1 cellular context compared by ENCODE assay signal in the genomic region with DNA sequence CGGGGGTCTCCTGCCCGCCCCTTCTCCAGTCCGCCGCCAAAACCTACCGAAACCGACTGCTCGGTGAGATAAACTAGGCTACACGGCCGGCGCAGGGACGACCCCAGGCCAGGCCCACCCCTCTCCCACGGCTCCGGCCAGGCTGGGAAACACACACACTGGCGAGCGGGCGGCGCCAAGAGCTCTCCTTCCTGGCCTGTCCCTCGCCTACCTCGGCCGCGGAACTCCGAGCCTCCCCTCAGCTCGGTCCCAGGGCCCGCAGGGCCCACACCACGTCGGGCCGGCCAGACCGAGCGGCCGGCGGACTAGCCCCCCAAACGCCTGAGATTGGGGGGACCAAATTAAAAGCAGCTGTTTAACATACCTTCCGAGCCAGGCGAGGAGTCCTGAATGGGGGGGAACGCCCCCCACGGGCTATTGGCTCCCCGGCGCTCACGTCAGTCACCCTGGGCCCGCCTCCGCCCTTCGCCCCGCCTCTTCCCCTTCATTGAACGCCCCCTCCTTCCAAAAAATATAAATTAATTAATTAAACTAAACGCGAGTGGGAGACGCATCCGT.
TF ChIP-seq lines count a peak whose summit lies in the region.

No MANE protein-coding gene starts in this region.

TF ChIP-seq in K562, 482 proteins besides CTCF, POLR2A, EP300 and RAD21 (continued from another document):
- TF ChIP-seq KAT8 (IDR thresholded peaks at IDR 0.05; ENCODE audit: low read depth) (no peak), PHF20 (IDR thresholded peaks at IDR 0.05; ENCODE audit: partially characterized antibody) (no peak), ZNF134 (CRISPR knock-in tag; conservative IDR thresholded peaks at IDR 0.05) (no peak), POLR2AphosphoS5 (IDR thresholded peaks at IDR 0.05; ENCODE audit: control insufficient read depth, insufficient read depth, low read depth, low read length) (peak; percentile 68), POLR3G (IDR thresholded peaks at IDR 0.05; ENCODE audit: extremely low read depth, insufficient read length, insufficient replicate concordance) (no peak), FOXJ2 (tag; IDR thresholded peaks at IDR 0.05) (no peak), RHOXF2B (CRISPR knock-in tag; conservative IDR thresholded peaks at IDR 0.05) (no peak), MAZ (CRISPR knock-in tag; conservative IDR thresholded peaks at IDR 0.05 in 1 of 2, IDR thresholded peaks at IDR 0.05 in 1 of 2) (peak in 1 of 2 experiments; percentile 27; a peak in 2 of 4 replicates), ZNF12 (CRISPR knock-in tag; IDR thresholded peaks at IDR 0.05) (0 out of 2 replicates have a peak, but pooled peaks have one; percentile 35), RAD51 (IDR thresholded peaks at IDR 0.05; ENCODE audit: borderline replicate concordance, low read depth) (no peak), ZNF124 (CRISPR knock-in tag; IDR thresholded peaks at IDR 0.05) (no peak), CCNT2 (IDR thresholded peaks at IDR 0.05; ENCODE audit: borderline replicate concordance, extremely low read depth, insufficient read length, low read depth, low read length) (peak; percentile 38), ZNF431 (CRISPR knock-in tag; IDR thresholded peaks at IDR 0.05) (no peak), ZNF23 (CRISPR knock-in tag; IDR thresholded peaks at IDR 0.05) (no peak), POLR2G (IDR thresholded peaks at IDR 0.05; ENCODE audit: low read depth, low read length) (peak; percentile 72)
- TF ChIP-seq, protein P1, sequence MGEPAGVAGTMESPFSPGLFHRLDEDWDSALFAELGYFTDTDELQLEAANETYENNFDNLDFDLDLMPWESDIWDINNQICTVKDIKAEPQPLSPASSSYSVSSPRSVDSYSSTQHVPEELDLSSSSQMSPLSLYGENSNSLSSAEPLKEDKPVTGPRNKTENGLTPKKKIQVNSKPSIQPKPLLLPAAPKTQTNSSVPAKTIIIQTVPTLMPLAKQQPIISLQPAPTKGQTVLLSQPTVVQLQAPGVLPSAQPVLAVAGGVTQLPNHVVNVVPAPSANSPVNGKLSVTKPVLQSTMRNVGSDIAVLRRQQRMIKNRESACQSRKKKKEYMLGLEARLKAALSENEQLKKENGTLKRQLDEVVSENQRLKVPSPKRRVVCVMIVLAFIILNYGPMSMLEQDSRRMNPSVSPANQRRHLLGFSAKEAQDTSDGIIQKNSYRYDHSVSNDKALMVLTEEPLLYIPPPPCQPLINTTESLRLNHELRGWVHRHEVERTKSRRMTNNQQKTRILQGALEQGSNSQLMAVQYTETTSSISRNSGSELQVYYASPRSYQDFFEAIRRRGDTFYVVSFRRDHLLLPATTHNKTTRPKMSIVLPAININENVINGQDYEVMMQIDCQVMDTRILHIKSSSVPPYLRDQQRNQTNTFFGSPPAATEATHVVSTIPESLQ (CRISPR knock-in tag; IDR thresholded peaks at IDR 0.05), result no peak
- TF ChIP-seq, protein P2, sequence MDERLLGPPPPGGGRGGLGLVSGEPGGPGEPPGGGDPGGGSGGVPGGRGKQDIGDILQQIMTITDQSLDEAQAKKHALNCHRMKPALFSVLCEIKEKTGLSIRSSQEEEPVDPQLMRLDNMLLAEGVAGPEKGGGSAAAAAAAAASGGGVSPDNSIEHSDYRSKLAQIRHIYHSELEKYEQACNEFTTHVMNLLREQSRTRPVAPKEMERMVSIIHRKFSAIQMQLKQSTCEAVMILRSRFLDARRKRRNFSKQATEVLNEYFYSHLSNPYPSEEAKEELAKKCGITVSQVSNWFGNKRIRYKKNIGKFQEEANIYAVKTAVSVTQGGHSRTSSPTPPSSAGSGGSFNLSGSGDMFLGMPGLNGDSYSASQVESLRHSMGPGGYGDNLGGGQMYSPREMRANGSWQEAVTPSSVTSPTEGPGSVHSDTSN (CRISPR knock-in tag; IDR thresholded peaks at IDR 0.05; ENCODE audit: low read depth), result peak; percentile 37; the same call in 1 of the 2 replicates
- TF ChIP-seq, protein P2 (tag; conservative IDR thresholded peaks at IDR 0.05; ENCODE audit: low read depth), result peak; percentile 39; the same call in 1 of the 2 replicates
